Comparison of ENCODE assay signal across 5 cellular contexts in the genomic region with DNA sequence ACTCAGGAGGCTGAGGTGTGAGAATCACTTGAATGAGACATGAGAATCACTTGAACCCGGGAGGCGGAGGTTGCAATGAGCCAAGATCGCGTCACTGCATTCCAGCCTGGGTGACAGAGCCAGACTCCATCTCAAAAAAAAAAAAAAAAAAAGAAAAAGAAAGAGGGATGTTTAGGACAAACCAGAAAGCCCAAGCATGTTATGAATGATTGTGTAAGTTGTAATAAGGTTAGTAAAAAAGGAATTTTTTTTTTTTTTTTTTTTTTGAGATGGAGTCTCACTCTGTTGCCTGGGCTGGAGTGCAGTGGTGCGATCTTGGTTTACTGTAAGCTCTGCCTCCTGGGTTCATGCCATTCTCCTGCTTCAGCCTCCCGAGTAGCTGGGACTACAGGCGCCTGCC. TPM values are rescaled to one million over a fixed set of nuclear protein-coding genes. Genes with fewer than 3 reads are reported as not detected.
"Had no signal": no experiment of that assay in that cellular context is flagged by ENCODE, and none has a peak within 500 bp of the region (broad histone marks: within the 10 kb centered on the region; RNA-seq: fewer than 3 reads in every experiment).

No MANE protein-coding gene starts in this region.

RNA-seq across cellular contexts. Expression of a gene that starts 14.5 kb away (rescaled TPM):
- polyA plus RNA-seq: immature natural killer cell; keratinocyte; liver; mammary epithelial cell; naive thymus-derived CD4-positive, alpha-beta T cell had no signal
